ENCODE assay signal across 23 cellular contexts in genomic region chr17:80447790-80448189, GRCh38. TPM values are rescaled to one million over a fixed set of nuclear protein-coding genes. Genes with fewer than 3 reads are reported as not detected.
DNase-seq lines count a peak whose midpoint lies in the region; ATAC-seq, FAIRE-seq and TF ChIP-seq lines count a peak whose summit lies in the region.
"Had no signal": no experiment of that assay in that cellular context is flagged by ENCODE, and none has a peak within 500 bp of the region (broad histone marks: within the 10 kb centered on the region; RNA-seq: fewer than 3 reads in every experiment).

No MANE protein-coding gene starts in this region.

- H3K4me1 Mint-ChIP-seq in CD14-positive monocyte = no peaks in the 10 kb centered on the region
- H3K4me1 Mint-ChIP-seq: B cell; CD4-positive, CD25-positive, alpha-beta regulatory T cell had no signal

- H3K9ac ChIP-seq in mammary epithelial cell (ENCODE audit: insufficient read depth, low read length) = no peak overlapping the region
- H3K9ac ChIP-seq: BLaER1 treated with 17β-estradiol and CSF1 and Interleukin-3, amounts not matched to agents 10 nM and 100 nM had no signal

- H2AFZ ChIP-seq in mammary epithelial cell (ENCODE audit: low read depth, low read length) = no peak overlapping the region

- H3K4me3 ChIP-seq in mammary epithelial cell (replicated peaks in 1 of 3; ENCODE audit: insufficient read depth in 1 of 3, low read depth in 2 of 3, low read length in 3 of 3) = no peak overlapping the region
- H3K4me3 ChIP-seq: BLaER1 treated with 17β-estradiol and CSF1 and Interleukin-3, amounts not matched to agents 10 nM and 100 nM; GM12878; K562 had no signal

- H3K36me3 ChIP-seq in mammary epithelial cell (ENCODE audit: insufficient read depth, low read length) = no peaks in the 10 kb centered on the region
- H3K36me3 ChIP-seq: BLaER1 treated with 17β-estradiol and CSF1 and Interleukin-3, amounts not matched to agents 10 nM and 100 nM had no signal

- BruUV-seq in mammary epithelial cell (replicated peaks; lab: Mats Ljungman, UMichigan) = no TSS peak

- intact Hi-C loops in Right ventricle myocardium inferior (cut with DNase I) = no loop called here
- intact Hi-C loops in left ventricle myocardium superior (cut with micrococcal nuclease) = no loop called here
- intact Hi-C loops in mammary epithelial cell (cut with micrococcal nuclease) = no loop called here
- intact Hi-C loops in CD14-positive monocyte (cut with micrococcal nuclease) = no loop called here

- no peak for TF ChIP-seq CTCF in mammary epithelial cell (conservative IDR thresholded peaks at IDR 0.05 in 1 of 2, IDR thresholded peaks at IDR 0.05 in 1 of 2; ENCODE audit: extremely low read depth in 1 of 2, insufficient read depth in 1 of 2, low read depth in 1 of 2, low read length in 2 of 2)
- no peak for TF ChIP-seq CTCF in foreskin keratinocyte (conservative IDR thresholded peaks at IDR 0.05)
- TF ChIP-seq CTCF in CD14-positive monocyte (IDR thresholded peaks at IDR 0.05) = no peak

- H3K79me2 ChIP-seq in mammary epithelial cell (ENCODE audit: insufficient read depth, low read length) = no peaks in the 10 kb centered on the region

- ATAC-seq in Right ventricle myocardium inferior (no peak), left ventricle myocardium superior (no peak), foreskin keratinocyte (peak; percentile 33), GM18517 (IDR thresholded peaks at IDR 0.05; ENCODE audit: unreplicated experiment) (no peak)
- ATAC-seq: GM12878, K562 had no signal

- peaks cover 6% of the 10 kb centered on the region for H3K4me1 ChIP-seq in mammary epithelial cell (ENCODE audit: insufficient read depth, low read length)
- H3K4me1 ChIP-seq in foreskin keratinocyte = no peaks in the 10 kb centered on the region

- DNase-seq in Right ventricle myocardium inferior (ENCODE audit: missing footprints) (peak; percentile 9), left ventricle myocardium superior (no peak), mammary epithelial cell (peak; percentile 59), foreskin keratinocyte (peak; percentile 46 to 59), urothelium cell line (ENCODE audit: low spot score) (no peak), CD14-positive monocyte (ENCODE audit: low spot score) (no peak), NCI-H510A (lab: John Stamatoyannopoulos, UW) (no peak)
- DNase-seq: 8988T; CD4-positive, CD25-positive, alpha-beta regulatory T cell; CD8-positive, alpha-beta memory T cell; COR-L47; DMS 273 treated with DMSO at 0.1 percent for 48 hours; DMS53; DND-41; EL; GOT3; H9 had no signal

- no peak overlapping the region for H3K4me2 ChIP-seq in mammary epithelial cell (ENCODE audit: insufficient read depth, low read depth, low read length)
- H3K4me2 ChIP-seq: BLaER1 treated with 17β-estradiol and CSF1 and Interleukin-3, amounts not matched to agents 10 nM and 100 nM had no signal

- no peak overlapping the region for H3K4me3 Mint-ChIP-seq in CD14-positive monocyte
- H3K4me3 Mint-ChIP-seq: B cell; CD4-positive, CD25-positive, alpha-beta regulatory T cell; H9 had no signal

- H3K9me3 ChIP-seq in mammary epithelial cell (replicated peaks; ENCODE audit: insufficient read depth, low read length) = no peaks in the 10 kb centered on the region
- H3K9me3 ChIP-seq: BLaER1 treated with 17β-estradiol and CSF1 and Interleukin-3, amounts not matched to agents 10 nM and 100 nM had no signal

- H3K27me3 ChIP-seq in mammary epithelial cell (ENCODE audit: insufficient read depth, low read length) (no peaks in the 10 kb centered on the region), foreskin keratinocyte (no peaks in the 10 kb centered on the region)

- peaks cover 1 to 5% (median 5%) of the 10 kb centered on the region in 3 donors for H3K27me3 Mint-ChIP-seq in CD14-positive monocyte (ENCODE audit: low read depth in 3 of 3)

- FAIRE-seq in urothelium cell line (lab: Jason Lieb, UNC) = peak; percentile 63
- FAIRE-seq: GM12878, K562 had no signal

- H3K27ac ChIP-seq in mammary epithelial cell (ENCODE audit: insufficient read depth, low read depth, low read length) (no peak overlapping the region), foreskin keratinocyte (no peak overlapping the region)
- H3K27ac ChIP-seq: BLaER1 treated with 17β-estradiol and CSF1 and Interleukin-3, amounts not matched to agents 10 nM and 100 nM; HL-60 had no signal

- peak overlapping the region in 1 of 7 donors; percentile 31 for H3K27ac Mint-ChIP-seq in CD14-positive monocyte
- H3K27ac Mint-ChIP-seq: B cell; CD4-positive, CD25-positive, alpha-beta regulatory T cell; CD8-positive, alpha-beta memory T cell had no signal

- dilution Hi-C loops in mammary epithelial cell (cut with HindIII; ENCODE audit: low sequenced_read_pairs) = loop anchor here (25.0 kb wide), 1 partner anchor 515 kb away; no protein-coding TSS in a partner anchor

- 68% methylated on average over 4 of the region's 4 CpGs for WGBS in mammary epithelial cell (ENCODE audit: low coverage, missing lambda C conversion rate)

- no peaks in the 10 kb centered on the region for H3K36me3 Mint-ChIP-seq in CD14-positive monocyte
- H3K36me3 Mint-ChIP-seq: CD4-positive, CD25-positive, alpha-beta regulatory T cell had no signal

- peaks cover 0 to 4% (median 1%) of the 10 kb centered on the region in 7 donors for H3K9me3 Mint-ChIP-seq in CD14-positive monocyte
- H3K9me3 Mint-ChIP-seq: CD8-positive, alpha-beta memory T cell; H9 had no signal

- CTCF ChIA-PET in mammary epithelial cell (lab: Charles Lee; ENCODE audit: low non-redundant PET) = interaction anchor here (0.7 kb wide), 1 partner anchor 53 kb away, joined by 4 read pairs; no protein-coding TSS in a partner anchor

- no peaks in the 10 kb centered on the region for H4K20me1 ChIP-seq in mammary epithelial cell (ENCODE audit: insufficient read depth, low read length)

- in situ Hi-C loops in mammary epithelial cell (cut with MboI; ENCODE audit: low sequenced_read_pairs in 2 of 2) = no loop called here

RNA-seq across cellular contexts. Expression of gene NPTX1, which starts 28.6 kb away (rescaled TPM):
- not detected for total RNA-seq in Right ventricle myocardium inferior
- total RNA-seq in left ventricle myocardium superior = not detected
- under 1 TPM; 0.17 to 0.21 TPM for total RNA-seq in mammary epithelial cell
- 0.14 TPM for polyA plus RNA-seq in mammary epithelial cell
- not detected for polyA minus RNA-seq in mammary epithelial cell
- 0.04 TPM in 1 of 2 replicates, not detected in the other for total RNA-seq in foreskin keratinocyte
- polyA plus RNA-seq in foreskin keratinocyte = 0.02 TPM in 1 of 2 replicates, not detected in the other
- polyA plus RNA-seq in CD14-positive monocyte = not detected
- total RNA-seq: GM12878 had no signal
- polyA plus RNA-seq: CD8-positive, alpha-beta memory T cell; GM12878; K562 had no signal

RNA-seq across cellular contexts. Expression of gene ENDOV, which starts 32.8 kb away (rescaled TPM):
- total RNA-seq in Right ventricle myocardium inferior (10.7 TPM), left ventricle myocardium superior (9.1 TPM), mammary epithelial cell (10 to 100 TPM; 19.5 to 22.6 TPM), foreskin keratinocyte (7.3 and 9.7 TPM in 2 replicates)
- polyA plus RNA-seq in mammary epithelial cell (14.4 TPM), foreskin keratinocyte (9.8 and 14.0 TPM in 2 replicates), CD14-positive monocyte (10 to 100 TPM; 10.4 to 13.3 TPM)
- 16.7 TPM for polyA minus RNA-seq in mammary epithelial cell

Comparison
In these comparisons a context has a peak if more than half of its experiments do, and no peak if none do; other contexts are left out.
1. DNase-seq: peak in Right ventricle myocardium inferior (single experiment), mammary epithelial cell (single experiment) and foreskin keratinocyte (2 of 2); none in left ventricle myocardium superior (single experiment), urothelium cell line (single experiment), CD14-positive monocyte (single experiment) and NCI-H510A (single experiment).